In genomic region chr16:74770826-74771526, GRCh38 we compare ENCODE assay signal across 26 cellular contexts. TPM values are rescaled to one million over a fixed set of nuclear protein-coding genes. Genes with fewer than 3 reads are reported as not detected.
DNase-seq lines count a peak whose midpoint lies in the region; ATAC-seq, FAIRE-seq and TF ChIP-seq lines count a peak whose summit lies in the region.
"Had no signal": no experiment of that assay in that cellular context is flagged by ENCODE, and none has a peak within 500 bp of the region (broad histone marks: within the 10 kb centered on the region; RNA-seq: fewer than 3 reads in every experiment).

No MANE protein-coding gene starts in this region.

- no peaks in the 10 kb centered on the region for H3K79me2 ChIP-seq in GM12878 (ENCODE audit: control insufficient read depth, insufficient read depth, low read length)

- in situ Hi-C loops in GM12878 (cut with MboI), result no loop called here

- SMC1A ChIA-PET in GM12878 (lab: Charles Lee; ENCODE audit: uncharacterized antibody, unreplicated experiment), result no interaction called here

- peak overlapping the region; percentile 71 for H3K27ac Mint-ChIP-seq in activated CD4-positive, alpha-beta memory T cell treated with anti-CD3 and anti-CD28 coated beads, Interleukin-2, amount 10 ng/mL, durations not matched to agents 7 days and 5 days
- no peak overlapping the region for H3K27ac Mint-ChIP-seq in activated CD4-positive, alpha-beta memory T cell treated with anti-CD3 and anti-CD28 coated beads for 36 hours
- H3K27ac Mint-ChIP-seq: CD14-positive monocyte had no signal

- no peak for TF ChIP-seq POLR2A in GM12878 (IDR thresholded peaks at IDR 0.05; ENCODE audit: low read depth, low read length)

- no peak for TF ChIP-seq EP300 in GM12878 (IDR thresholded peaks at IDR 0.05; ENCODE audit: borderline replicate concordance in 1 of 2, control insufficient read depth in 1 of 2, low read depth in 2 of 2, low read length in 2 of 2)

- BruUV-seq in GM12878 (replicated peaks; lab: Mats Ljungman, UMichigan), result no TSS peak

- peak overlapping the region; percentile 67; the same call in 1 of the 2 replicates for H3K4me2 ChIP-seq in GM12878 (ENCODE audit: control insufficient read depth, insufficient read depth)
- H3K4me2 ChIP-seq: SK-N-SH had no signal

- H3K36me3 ChIP-seq in GM12878 (ENCODE audit: control insufficient read depth in 2 of 2, insufficient read depth in 2 of 2, low read length in 1 of 2), result no peaks in the 10 kb centered on the region

- no peak overlapping the region for H3K4me3 Mint-ChIP-seq in activated CD4-positive, alpha-beta memory T cell treated with anti-CD3 and anti-CD28 coated beads, Interleukin-2, amount 10 ng/mL, durations not matched to agents 7 days and 5 days
- no peak overlapping the region for H3K4me3 Mint-ChIP-seq in activated CD4-positive, alpha-beta memory T cell treated with anti-CD3 and anti-CD28 coated beads for 36 hours
- H3K4me3 Mint-ChIP-seq: CD14-positive monocyte had no signal

- H3K4me1 Mint-ChIP-seq in activated CD4-positive, alpha-beta memory T cell treated with anti-CD3 and anti-CD28 coated beads, Interleukin-2, amount 10 ng/mL, durations not matched to agents 7 days and 5 days, result peaks cover 18% of the 10 kb centered on the region
- H3K4me1 Mint-ChIP-seq in activated CD4-positive, alpha-beta memory T cell treated with anti-CD3 and anti-CD28 coated beads for 36 hours (ENCODE audit: low read depth), result peaks cover 11% of the 10 kb centered on the region

- H3K27me3 Mint-ChIP-seq in activated CD4-positive, alpha-beta memory T cell treated with anti-CD3 and anti-CD28 coated beads, Interleukin-2, amount 10 ng/mL, durations not matched to agents 7 days and 5 days, result peaks cover 42% of the 10 kb centered on the region
- H3K27me3 Mint-ChIP-seq in activated CD4-positive, alpha-beta memory T cell treated with anti-CD3 and anti-CD28 coated beads for 36 hours, result peaks cover 29% of the 10 kb centered on the region

- DNase-seq in activated CD4-positive, alpha-beta memory T cell treated with anti-CD3 and anti-CD28 coated beads, Interleukin-2, amount 10 ng/mL, durations not matched to agents 7 days and 5 days, result no peak
- no peak for DNase-seq in activated CD4-positive, alpha-beta memory T cell treated with anti-CD3 and anti-CD28 coated beads for 36 hours
- DNase-seq in GM12878 (ENCODE audit: low read depth, low spot score), result no peak
- DNase-seq in mesenteric fat pad (ENCODE audit: low spot score), result peak; percentile 82
- no peak for DNase-seq in OCI-M2 (lab: John Stamatoyannopoulos, UW; ENCODE audit: unreplicated experiment)
- DNase-seq in hippocampal formation (lab: John Stamatoyannopoulos, UW), result no peak
- DNase-seq in omental fat pad (ENCODE audit: low spot score), result no peak
- no peak for DNase-seq in D721Med (ENCODE audit: insufficient read length, low spot score)
- DNase-seq: AML-193; DMS 273 treated with DMSO at 0.1 percent for 48 hours; DND-41; GOT3; MM.1S; NCI-H1092; NCI-H1694; NCI-H2081 treated with DMSO at 0.1 percent for 48 hours; NCI-H510A; NCI-H748 treated with DMSO at 0.1 percent for 48 hours; NK-92 treated with Interleukin-12 subunit alpha and Interleukin-12 subunit beta, amount 100 ng/mL, for 24 hours; PC-3; SHP77 treated with DMSO at 0.1 percent for 48 hours; SK-N-SH had no signal

- CTCF ChIA-PET in activated CD4-positive, alpha-beta memory T cell treated with anti-CD3 and anti-CD28 coated beads, Interleukin-2, amount 10 ng/mL, durations not matched to agents 7 days and 5 days (lab: Charles Lee), result interaction anchor here (0.6 kb wide), 1 partner anchor 91 kb away, joined by 3 read pairs; no protein-coding TSS in a partner anchor
- CTCF ChIA-PET in activated CD4-positive, alpha-beta memory T cell treated with anti-CD3 and anti-CD28 coated beads for 36 hours (lab: Charles Lee), result no interaction called here
- CTCF ChIA-PET in GM12878 (lab: Yijun Ruan, JAX), result interaction anchor here (8.9 kb wide), 1 partner anchor 91 kb away, joined by 35 read pairs; no protein-coding TSS in a partner anchor

- no peak for TF ChIP-seq CTCF in GM12878 (IDR thresholded peaks at IDR 0.05 in 2 of 3, conservative IDR thresholded peaks at IDR 0.05 in 1 of 3; ENCODE audit: control insufficient read depth in 2 of 3, extremely low read depth in 1 of 3, insufficient read depth in 1 of 3, low read depth in 3 of 3, low read length in 3 of 3)
- TF ChIP-seq CTCF in omental fat pad (IDR thresholded peaks at IDR 0.05), result no peak
- TF ChIP-seq CTCF in D721Med (IDR thresholded peaks at IDR 0.05; ENCODE audit: insufficient read depth, missing control alignments), result no peak

- H4K20me1 ChIP-seq in GM12878 (ENCODE audit: control insufficient read depth, insufficient read depth), result no peaks in the 10 kb centered on the region

- peaks cover 21% of the 10 kb centered on the region for H3K4me1 ChIP-seq in GM12878 (ENCODE audit: control insufficient read depth, insufficient read depth, low read length)

- no peaks in the 10 kb centered on the region for H3K9me3 Mint-ChIP-seq in activated CD4-positive, alpha-beta memory T cell treated with anti-CD3 and anti-CD28 coated beads, Interleukin-2, amount 10 ng/mL, durations not matched to agents 7 days and 5 days
- H3K9me3 Mint-ChIP-seq in activated CD4-positive, alpha-beta memory T cell treated with anti-CD3 and anti-CD28 coated beads for 36 hours, result no peaks in the 10 kb centered on the region

- H3K9ac ChIP-seq in GM12878 (ENCODE audit: control insufficient read depth, insufficient read depth, low read length), result no peak overlapping the region; the same call in 1 of the 2 replicates
- H3K9ac ChIP-seq: SK-N-SH had no signal

- ATAC-seq in GM12878 (no peak), omental fat pad (ENCODE audit: low FRiP score) (no peak)
- ATAC-seq: HCT116, PC-3 had no signal

- H3K27ac ChIP-seq in GM12878 (ENCODE audit: control insufficient read depth, insufficient read depth), result peak overlapping the region; percentile 33; the same call in 1 of the 2 replicates
- H3K27ac ChIP-seq: 22Rv1 had no signal

- 31% methylated on average over 13 of the region's 13 CpGs for WGBS in GM12878 (ENCODE audit: insufficient coverage, insufficient replicate concordance, low lambda C conversion rate, missing lambda C conversion rate)

- TF ChIP-seq RAD21 in GM12878 (IDR thresholded peaks at IDR 0.05; ENCODE audit: insufficient read depth, low read depth, low read length), result no peak

- peaks cover 0 to 5% of the 10 kb centered on the region in 2 experiments for H3K27me3 ChIP-seq in GM12878 (replicated peaks in 1 of 2; ENCODE audit: control insufficient read depth in 2 of 2, insufficient read depth in 2 of 2, low read length in 1 of 2)

- intact Hi-C loops in activated CD4-positive, alpha-beta memory T cell treated with anti-CD3 and anti-CD28 coated beads for 36 hours (cut with micrococcal nuclease), result no loop called here
- intact Hi-C loops in GM12878 (cut with micrococcal nuclease; ENCODE audit: unreplicated experiment), result no loop called here

- H3K36me3 Mint-ChIP-seq in activated CD4-positive, alpha-beta memory T cell treated with anti-CD3 and anti-CD28 coated beads, Interleukin-2, amount 10 ng/mL, durations not matched to agents 7 days and 5 days (ENCODE audit: low read depth), result no peaks in the 10 kb centered on the region
- no peaks in the 10 kb centered on the region for H3K36me3 Mint-ChIP-seq in activated CD4-positive, alpha-beta memory T cell treated with anti-CD3 and anti-CD28 coated beads for 36 hours

- RAD21 ChIA-PET in GM12878 (lab: Charles Lee; ENCODE audit: unreplicated experiment), result no interaction called here

- POLR2A ChIA-PET in activated CD4-positive, alpha-beta memory T cell treated with anti-CD3 and anti-CD28 coated beads, Interleukin-2, amount 10 ng/mL, durations not matched to agents 7 days and 5 days (lab: Charles Lee), result no interaction called here
- POLR2A ChIA-PET in activated CD4-positive, alpha-beta memory T cell treated with anti-CD3 and anti-CD28 coated beads for 36 hours (lab: Charles Lee), result no interaction called here
- POLR2A ChIA-PET in GM12878 (lab: Charles Lee), result no interaction called here

- FAIRE-seq in GM12878 (lab: Jason Lieb, UNC), result no peak
- FAIRE-seq in D721Med (lab: Jason Lieb, UNC), result no peak

- no peak overlapping the region for H2AFZ ChIP-seq in GM12878 (ENCODE audit: control insufficient read depth, low read depth, low read length)

- H3K4me3 ChIP-seq in GM12878, result no peak overlapping the region

- H3K9me3 ChIP-seq in GM12878 (replicated peaks; ENCODE audit: control insufficient read depth, insufficient read depth, low read length), result no peaks in the 10 kb centered on the region; the same call in 2 of the 3 replicates
- H3K9me3 ChIP-seq: SK-N-SH had no signal

TF ChIP-seq in GM12878, 131 proteins besides CTCF, POLR2A, EP300 and RAD21 (continues in another document):
- TF ChIP-seq IKZF2 (IDR thresholded peaks at IDR 0.05), result no peak
- no peak for TF ChIP-seq TBL1XR1 (IDR thresholded peaks at IDR 0.05; ENCODE audit: low read depth, low read length)

RNA-seq across cellular contexts. Expression of gene FA2H, which starts 3.6 kb away (rescaled TPM):
- 1 to 10 TPM in 1 of 2 experiments, under 1 TPM in 1; 0.50 to 1.1 TPM for total RNA-seq in activated CD4-positive, alpha-beta memory T cell treated with anti-CD3 and anti-CD28 coated beads, Interleukin-2, amount 10 ng/mL, durations not matched to agents 7 days and 5 days
- under 1 TPM in 1 of 2 experiments, not detected in 1; 0.22 TPM for total RNA-seq in activated CD4-positive, alpha-beta memory T cell treated with anti-CD3 and anti-CD28 coated beads for 36 hours
- 0.29 and 0.93 TPM in 2 replicates for total RNA-seq in GM12878 (2013; cell fraction: nucleolus; rRNA removed)
- 0.05 and 0.73 TPM in 2 replicates for total RNA-seq in GM12878 (2014; rRNA removed)
- total RNA-seq in GM12878 (2014; rRNA removed; fragmentation: Illumina TruSeq; extraction: Trizol), result 0.18 and 0.60 TPM in 2 replicates
- 0.27 and 0.38 TPM in 2 replicates for total RNA-seq in GM12878 (2021)
- polyA plus RNA-seq in GM12878 (2011; ENCODE audit: low read depth), result 1.1 TPM
- 0.54 and 0.61 TPM in 2 replicates for polyA plus RNA-seq in GM12878 (2011; rRNA removed)
- polyA plus RNA-seq in GM12878 (2011; cell fraction: cytosol; rRNA removed), result 0.09 and 0.27 TPM in 2 replicates
- 0.06 and 0.79 TPM in 2 replicates for polyA plus RNA-seq in GM12878 (2011; cell fraction: nucleus; rRNA removed)
- polyA plus RNA-seq in GM12878 (2012), result 2.6 and 3.6 TPM in 2 replicates
- polyA plus RNA-seq in GM12878 (2014; fragmentation: Illumina TruSeq; extraction: Trizol), result 0.66 and 16.7 TPM in 2 replicates
- under 1 TPM in 1 of 2 experiments, not detected in 1; 0.05 TPM for polyA plus RNA-seq in GM12878 (2014; fragmentation: Nextera tagmentation; extraction: Ambion mirVana)
- 0.08 and 0.51 TPM in 2 replicates for polyA plus RNA-seq in GM12878 (2014; rRNA removed)
- polyA plus RNA-seq in GM12878 (2016; fragmentation: Nextera tagmentation; extraction: Ambion mirVana), result not detected
- polyA minus RNA-seq in GM12878 (2011; rRNA and poly(A)+ RNA removed), result not detected in 2 replicates
- polyA minus RNA-seq in GM12878 (2011; cell fraction: cytosol; rRNA and poly(A)+ RNA removed), result not detected in 2 replicates
- not detected in 2 replicates for polyA minus RNA-seq in GM12878 (2011; cell fraction: nucleus; rRNA and poly(A)+ RNA removed)
- total RNA-seq in mesenteric fat pad, result not detected
- not detected for total RNA-seq in omental fat pad
- total RNA-seq: G401 had no signal
- polyA plus RNA-seq: CD14-positive monocyte, SK-N-SH had no signal
